Comparison of ENCODE assay signal across 11 cellular contexts in genomic region chr11:96134622-96135021, GRCh38.
A peak's percentile ranks its signal among the peaks of the same experiment; 100 is the strongest.
DNase-seq lines count a peak whose midpoint lies in the region; ATAC-seq, FAIRE-seq and TF ChIP-seq lines count a peak whose summit lies in the region.
"Had no signal": no experiment of that assay in that cellular context is flagged by ENCODE, and none has a peak within 500 bp of the region (broad histone marks: within the 10 kb centered on the region; RNA-seq: fewer than 3 reads in every experiment).

No MANE protein-coding gene starts in this region.

- FAIRE-seq in pancreas (lab: Jason Lieb, UNC) = peak; percentile 78
- FAIRE-seq: colon, keratinocyte had no signal

- H3K27me3 ChIP-seq in pancreas = no peaks in the 10 kb centered on the region
- H3K27me3 ChIP-seq: vagina had no signal

- peaks cover 7% of the 10 kb centered on the region for H3K36me3 Mint-ChIP-seq in mesothelial cell of epicardium

- DNase-seq in KBM-7 = peak; percentile 47
- DNase-seq in dedifferentiated amniotic fluid mesenchymal stem cell (ENCODE audit: extremely low spot score) = peak; percentile 53
- DNase-seq in pancreas = no peak
- DNase-seq in mesothelial cell of epicardium (ENCODE audit: low spot score in 2 of 2, unreplicated experiment in 2 of 2) = no peak
- DNase-seq in G401 (ENCODE audit: low spot score) = no peak
- DNase-seq in activated CD8-positive, alpha-beta memory T cell treated with anti-CD3 and anti-CD28 coated beads for 24 hours = no peak
- DNase-seq: H7 had no signal

- TF ChIP-seq CTCF in pancreas (IDR thresholded peaks at IDR 0.05) (no peak), mesothelial cell of epicardium (IDR thresholded peaks at IDR 0.05; ENCODE audit: unreplicated experiment) (no peak)

- ATAC-seq in GM18858 (IDR thresholded peaks at IDR 0.05; ENCODE audit: unreplicated experiment) = peak; percentile 60
- ATAC-seq in pancreas = peak in 3 of 4 donors; percentile 70 to 82 (median 78)

- H3K4me1 Mint-ChIP-seq in mesothelial cell of epicardium = peaks cover 22% of the 10 kb centered on the region

- peaks cover 0 to 3% (median 0%) of the 10 kb centered on the region in 3 donors for H3K4me1 ChIP-seq in pancreas

- H3K4me3 Mint-ChIP-seq in mesothelial cell of epicardium = no peak overlapping the region

- H3K27me3 Mint-ChIP-seq in mesothelial cell of epicardium (ENCODE audit: low read depth) = no peaks in the 10 kb centered on the region

- intact Hi-C loops in pancreas (cut with DNase I) = no loop called here

- in situ Hi-C loops in KBM-7 (cut with MboI; ENCODE audit: low pct_unique_long_range_greater_than_20kb, low sequenced_read_pairs) (no loop called here), G401 (cut with HindIII; ENCODE audit: low sequenced_read_pairs) (no loop called here)

- 4 to 9% methylated on average over 1 of the region's 1 CpG for WGBS in pancreas, 2 donors

- H3K36me3 ChIP-seq in pancreas = no peaks in the 10 kb centered on the region
- H3K36me3 ChIP-seq: vagina had no signal

- H3K27ac ChIP-seq in pancreas = peak overlapping the region in 2 of 4 donors; percentile 53 to 63
- H3K27ac ChIP-seq: vagina had no signal

- H3K9me3 Mint-ChIP-seq in mesothelial cell of epicardium = no peaks in the 10 kb centered on the region

- no peak overlapping the region for H3K27ac Mint-ChIP-seq in mesothelial cell of epicardium

- no peak overlapping the region for H3K4me3 ChIP-seq in pancreas
- H3K4me3 ChIP-seq: vagina had no signal

- no peaks in the 10 kb centered on the region for H3K9me3 ChIP-seq in pancreas
- H3K9me3 ChIP-seq: vagina had no signal

Comparison
In these comparisons a context has a peak if more than half of its experiments do, and no peak if none do; other contexts are left out.
1. DNase-seq: peak in KBM-7 (single experiment) and dedifferentiated amniotic fluid mesenchymal stem cell (single experiment); none in pancreas (0 of 6), mesothelial cell of epicardium (0 of 2), G401 (single experiment) and activated CD8-positive, alpha-beta memory T cell treated with anti-CD3 and anti-CD28 coated beads for 24 hours (single experiment).